Comparison of ENCODE assay signal across 1 cellular context in genomic region chr9:130215341-130216119, GRCh38.
TF ChIP-seq lines count a peak whose summit lies in the region.

No MANE protein-coding gene starts in this region.

TF ChIP-seq in WTC11, 78 proteins besides CTCF, POLR2A, EP300 and RAD21 (continued from another document):
- TF ChIP-seq PRRX2 (CRISPR knock-in tag; IDR thresholded peaks at IDR 0.05) = no peak
TF ChIP-seq in WTC11: peak in this region for 0.
